36 cellular contexts compared by ENCODE assay signal in the genomic region with DNA sequence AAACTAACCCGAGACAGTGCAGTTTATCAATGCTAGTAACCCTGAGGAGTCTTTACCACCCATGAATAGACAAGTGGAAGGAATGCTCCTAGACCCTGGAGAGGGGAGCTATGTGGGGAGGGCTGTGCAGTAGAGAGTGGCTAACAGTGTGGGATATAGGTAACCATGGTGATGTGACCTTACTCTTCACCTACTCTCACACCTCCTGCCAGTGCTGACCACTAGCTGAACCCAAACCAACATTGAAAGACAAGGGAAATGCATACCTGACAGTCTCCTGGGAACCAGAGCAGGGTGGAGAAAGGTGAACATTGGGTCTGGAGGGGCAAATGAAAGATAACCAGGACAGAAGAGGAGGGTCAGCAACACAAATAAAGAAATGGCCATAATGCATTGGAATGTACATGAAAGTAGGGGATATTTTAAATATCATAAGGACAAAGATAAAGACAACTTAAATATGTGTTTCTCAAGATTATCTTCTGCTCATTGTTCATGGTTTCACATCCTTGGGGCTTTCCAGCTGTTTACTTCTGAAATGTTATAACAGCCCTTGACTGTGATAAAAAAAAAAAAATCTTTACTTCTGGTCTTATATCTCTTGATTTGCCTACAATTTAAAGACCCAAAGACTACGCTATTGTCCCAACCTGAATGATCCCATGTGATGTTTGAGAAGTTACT.
DNase-seq lines count a peak whose midpoint lies in the region; ATAC-seq and TF ChIP-seq lines count a peak whose summit lies in the region.
"Had no signal": no experiment of that assay in that cellular context is flagged by ENCODE, and none has a peak within 500 bp of the region (broad histone marks: within the 10 kb centered on the region; RNA-seq: fewer than 3 reads in every experiment).

No MANE protein-coding gene starts in this region.

- H3K36me3 Mint-ChIP-seq in GM23338 (ENCODE audit: low read depth) (no peaks in the 10 kb centered on the region), endodermal cell (ENCODE audit: low read depth) (no peaks in the 10 kb centered on the region)
- H3K36me3 Mint-ChIP-seq: brain; CD4-positive, CD25-positive, alpha-beta regulatory T cell; natural killer cell had no signal

- H3K27me3 ChIP-seq in GM23338 (ENCODE audit: insufficient read depth), result no peaks in the 10 kb centered on the region
- H3K27me3 ChIP-seq in endodermal cell (ENCODE audit: control insufficient read depth, insufficient read depth, low read length, poor library complexity, severe bottlenecking), result no peaks in the 10 kb centered on the region
- H3K27me3 ChIP-seq in ascending aorta, result no peaks in the 10 kb centered on the region
- H3K27me3 ChIP-seq: tibial nerve had no signal

- peak; percentile 64 for ATAC-seq in GM18867 (IDR thresholded peaks at IDR 0.05; ENCODE audit: unreplicated experiment)
- peak; percentile 68 for ATAC-seq in GM23338
- peak; percentile 83 for ATAC-seq in HG03175 (IDR thresholded peaks at IDR 0.05; ENCODE audit: unreplicated experiment)
- no peak for ATAC-seq in HG02642 (IDR thresholded peaks at IDR 0.05; ENCODE audit: poor library complexity, unreplicated experiment)
- ATAC-seq in GM18498 (IDR thresholded peaks at IDR 0.05; ENCODE audit: unreplicated experiment), result no peak
- ATAC-seq: A549; activated T-helper 17 cell treated with anti-CD3 and anti-CD28 coated beads, Interleukin-2, amount 50 U/mL, for 72 hours; esophagus mucosa; mucosa of descending colon; natural killer cell; sciatic nerve had no signal

- DNase-seq in GM23338 (ENCODE audit: low spot score) (peak; percentile 5), endodermal cell (peak; percentile 52), ascending aorta (ENCODE audit: low spot score in 2 of 2) (no peak)
- no peak for DNase-seq in activated naive CD4-positive, alpha-beta T cell (lab: John Stamatoyannopoulos, UW)
- DNase-seq: activated CD4-positive, alpha-beta memory T cell treated with anti-CD3 and anti-CD28 coated beads, Interleukin-2, amount 10 ng/mL, durations not matched to agents 7 days and 5 days; activated CD8-positive, alpha-beta memory T cell treated with anti-CD3 and anti-CD28 coated beads, Interleukin-2, amount 50 U/mL, for 48 hours; activated naive CD4-positive, alpha-beta T cell treated with anti-CD3 and anti-CD28 coated beads, Interleukin-2, amount 50 U/mL, for 16 hours; AML-193; CD4-positive, CD25-positive, alpha-beta regulatory T cell; dermis blood vessel endothelial cell; DMS79 treated with DMSO at 0.1 percent for 48 hours; GDM1; head of caudate nucleus; KG1; kidney; mucosa of descending colon; natural killer cell; NCI-H146; NCI-H2107; NCI-H446 treated with DMSO at 0.1 percent for 48 hours; NCI-H82; occipital lobe; SHP77 treated with DMSO at 0.1 percent for 48 hours; stimulated activated CD4-positive, alpha-beta T cell treated with anti-CD3 and anti-CD28 coated beads, Interleukin-4, amount 100 ng/mL, for 24 hours had no signal

- H3K27ac ChIP-seq in GM23338 (ENCODE audit: low read depth) (no peak overlapping the region), endodermal cell (ENCODE audit: low read depth, low read length) (no peak overlapping the region), ascending aorta (no peak overlapping the region)
- H3K27ac ChIP-seq: A549, prostate gland, tibial nerve had no signal

- H3K4me3 Mint-ChIP-seq in GM23338 (no peak overlapping the region), endodermal cell (no peak overlapping the region)
- H3K4me3 Mint-ChIP-seq: activated CD4-positive, alpha-beta memory T cell treated with anti-CD3 and anti-CD28 coated beads, Interleukin-2, amount 10 ng/mL, durations not matched to agents 7 days and 5 days; activated T-helper 17 cell treated with anti-CD3 and anti-CD28 coated beads, Interleukin-2, amount 50 U/mL, for 72 hours; brain; CD4-positive, CD25-positive, alpha-beta regulatory T cell; natural killer cell; T-helper 2 cell treated with Interferon-gamma antibody and Interleukin-4, amounts not matched to agents 5 μg/mL and 100 μg/mL, for 36 hours had no signal

- 82 to 88% methylated on average over 1 to 2 of the region's 2 CpGs for WGBS in endodermal cell (ENCODE audit: insufficient coverage in 1 of 2, insufficient read length in 1 of 2), 2 experiments

- no peaks in the 10 kb centered on the region for H3K79me2 ChIP-seq in GM23338 (replicated peaks; ENCODE audit: insufficient read depth)

- H3K4me3 ChIP-seq in GM23338, result no peak overlapping the region
- no peak overlapping the region for H3K4me3 ChIP-seq in endodermal cell (ENCODE audit: low read length)
- no peak overlapping the region for H3K4me3 ChIP-seq in ascending aorta
- H3K4me3 ChIP-seq: A549, mucosa of descending colon, prostate gland, tibial nerve had no signal

- no peaks in the 10 kb centered on the region for H3K9me3 ChIP-seq in endodermal cell (ENCODE audit: control insufficient read depth, low read length)
- no peaks in the 10 kb centered on the region for H3K9me3 ChIP-seq in ascending aorta
- H3K9me3 ChIP-seq: A549, mucosa of descending colon, prostate gland, tibial nerve had no signal

- no peak overlapping the region for H3K9ac ChIP-seq in endodermal cell (ENCODE audit: extremely low read depth, low read length, poor library complexity, severe bottlenecking)

- no peaks in the 10 kb centered on the region for H3F3A ChIP-seq in GM23338 (replicated peaks; ENCODE audit: low read depth)

- H3K4me1 Mint-ChIP-seq in GM23338, result peaks cover 3% of the 10 kb centered on the region; the same call in 2 of the 3 replicates
- H3K4me1 Mint-ChIP-seq in endodermal cell, result peaks cover 7% of the 10 kb centered on the region
- H3K4me1 Mint-ChIP-seq: activated CD4-positive, alpha-beta memory T cell treated with anti-CD3 and anti-CD28 coated beads, Interleukin-2, amount 10 ng/mL, durations not matched to agents 7 days and 5 days; activated T-helper 17 cell treated with anti-CD3 and anti-CD28 coated beads, Interleukin-2, amount 50 U/mL, for 72 hours; brain; CD4-positive, CD25-positive, alpha-beta regulatory T cell; natural killer cell had no signal

- H3K27me3 Mint-ChIP-seq in GM23338 (ENCODE audit: insufficient read depth, low read depth, poor library complexity) (no peaks in the 10 kb centered on the region), endodermal cell (ENCODE audit: insufficient read depth) (no peaks in the 10 kb centered on the region)
- H3K27me3 Mint-ChIP-seq: activated CD4-positive, alpha-beta memory T cell treated with anti-CD3 and anti-CD28 coated beads, Interleukin-2, amount 10 ng/mL, durations not matched to agents 7 days and 5 days; activated T-helper 17 cell treated with anti-CD3 and anti-CD28 coated beads, Interleukin-2, amount 50 U/mL, for 72 hours; CD4-positive, CD25-positive, alpha-beta regulatory T cell had no signal

- no peaks in the 10 kb centered on the region for H4K20me1 ChIP-seq in GM23338 (replicated peaks; ENCODE audit: insufficient read depth)

- no peak overlapping the region for H2AFZ ChIP-seq in GM23338

- no peaks in the 10 kb centered on the region for H3K4me1 ChIP-seq in GM23338 (ENCODE audit: insufficient read depth)
- no peaks in the 10 kb centered on the region for H3K4me1 ChIP-seq in endodermal cell (ENCODE audit: control insufficient read depth, insufficient read depth, low read length)
- H3K4me1 ChIP-seq in ascending aorta, result no peaks in the 10 kb centered on the region
- H3K4me1 ChIP-seq: A549, prostate gland, tibial nerve had no signal

- no peaks in the 10 kb centered on the region for H3K9me2 ChIP-seq in GM23338 (ENCODE audit: insufficient read depth)

- no peaks in the 10 kb centered on the region; the same call in 1 of the 2 replicates for H3K36me3 ChIP-seq in GM23338 (ENCODE audit: insufficient read depth)
- no peaks in the 10 kb centered on the region for H3K36me3 ChIP-seq in endodermal cell (ENCODE audit: control insufficient read depth, insufficient read depth, low read length)
- no peaks in the 10 kb centered on the region for H3K36me3 ChIP-seq in ascending aorta
- H3K36me3 ChIP-seq: prostate gland, tibial nerve had no signal

- peaks cover 2% of the 10 kb centered on the region; the same call in 1 of the 3 replicates for H3K9me3 Mint-ChIP-seq in GM23338
- no peaks in the 10 kb centered on the region for H3K9me3 Mint-ChIP-seq in endodermal cell

- no peak overlapping the region for H3K4me2 ChIP-seq in GM23338
- H3K4me2 ChIP-seq: A549 had no signal

- no peak for TF ChIP-seq CTCF in GM23338 (conservative IDR thresholded peaks at IDR 0.05; ENCODE audit: low read depth in 2 of 2)
- TF ChIP-seq CTCF in endodermal cell (conservative IDR thresholded peaks at IDR 0.05), result peak; percentile 26
- no peak for TF ChIP-seq CTCF in ascending aorta (IDR thresholded peaks at IDR 0.05)

- H3K27ac Mint-ChIP-seq in GM23338 (no peak overlapping the region), endodermal cell (no peak overlapping the region)
- H3K27ac Mint-ChIP-seq: activated CD4-positive, alpha-beta memory T cell treated with anti-CD3 and anti-CD28 coated beads, Interleukin-2, amount 10 ng/mL, durations not matched to agents 7 days and 5 days; activated T-helper 17 cell treated with anti-CD3 and anti-CD28 coated beads, Interleukin-2, amount 50 U/mL, for 72 hours; brain; CD4-positive, CD25-positive, alpha-beta regulatory T cell; natural killer cell; T-helper 2 cell treated with Interferon-gamma antibody and Interleukin-4, amounts not matched to agents 5 μg/mL and 100 μg/mL, for 36 hours had no signal

- intact Hi-C loops in ascending aorta (cut with DNase I), result no loop called here

TF ChIP-seq in GM23338, 12 proteins besides CTCF, POLR2A, EP300 and RAD21 (continues in another document):
- TF ChIP-seq NANOG (IDR thresholded peaks at IDR 0.05; ENCODE audit: borderline replicate concordance) (no peak), STAT1 (IDR thresholded peaks at IDR 0.05; ENCODE audit: unreplicated experiment) (no peak), EZH2 (IDR thresholded peaks at IDR 0.05; ENCODE audit: low read depth, unreplicated experiment) (no peak), ZNF331 (CRISPR knock-in tag; IDR thresholded peaks at IDR 0.05; ENCODE audit: low read depth) (no peak), POLR2AphosphoS5 (IDR thresholded peaks at IDR 0.05; ENCODE audit: low read depth) (no peak)
- TF ChIP-seq, protein P1, sequence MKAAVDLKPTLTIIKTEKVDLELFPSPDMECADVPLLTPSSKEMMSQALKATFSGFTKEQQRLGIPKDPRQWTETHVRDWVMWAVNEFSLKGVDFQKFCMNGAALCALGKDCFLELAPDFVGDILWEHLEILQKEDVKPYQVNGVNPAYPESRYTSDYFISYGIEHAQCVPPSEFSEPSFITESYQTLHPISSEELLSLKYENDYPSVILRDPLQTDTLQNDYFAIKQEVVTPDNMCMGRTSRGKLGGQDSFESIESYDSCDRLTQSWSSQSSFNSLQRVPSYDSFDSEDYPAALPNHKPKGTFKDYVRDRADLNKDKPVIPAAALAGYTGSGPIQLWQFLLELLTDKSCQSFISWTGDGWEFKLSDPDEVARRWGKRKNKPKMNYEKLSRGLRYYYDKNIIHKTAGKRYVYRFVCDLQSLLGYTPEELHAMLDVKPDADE (IDR thresholded peaks at IDR 0.05), result no peak

Comparison
In these comparisons a context has a peak if more than half of its experiments do, and no peak if none do; other contexts are left out.
1. ATAC-seq: peak in GM18867 (single experiment), GM23338 (single experiment) and HG03175 (single experiment); none in HG02642 (single experiment) and GM18498 (single experiment).
2. DNase-seq: peak in GM23338 (single experiment) and endodermal cell (single experiment); none in ascending aorta (0 of 2) and activated naive CD4-positive, alpha-beta T cell (0 of 4).